Comparison of ENCODE assay signal across 21 cellular contexts in the genomic region with DNA sequence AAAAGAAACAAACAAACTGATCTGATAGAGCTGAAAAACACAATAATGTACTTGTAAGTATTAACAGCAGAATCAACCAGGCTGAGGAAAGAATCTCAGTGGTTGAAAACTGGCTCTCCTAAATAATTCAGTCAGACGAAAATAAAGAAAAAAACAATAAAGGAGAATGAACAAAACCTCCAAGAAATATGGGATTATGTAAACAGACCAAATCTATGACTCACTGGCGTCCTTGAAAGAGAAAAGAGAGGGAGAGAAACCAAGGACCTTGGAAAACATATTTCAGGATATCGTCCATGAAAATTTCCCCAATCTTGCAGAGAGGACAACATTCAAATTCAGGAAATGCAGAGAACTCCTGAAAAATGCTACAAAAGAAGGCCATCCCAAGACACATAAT.
"Had no signal": no experiment of that assay in that cellular context is flagged by ENCODE, and none has a peak within 500 bp of the region (broad histone marks: within the 10 kb centered on the region; RNA-seq: fewer than 3 reads in every experiment).

No MANE protein-coding gene starts in this region.

- H3K27ac Mint-ChIP-seq: activated naive CD4-positive, alpha-beta T cell treated with anti-CD3 and anti-CD28 coated beads for 36 hours; activated naive CD8-positive, alpha-beta T cell treated with anti-CD3 and anti-CD28 coated beads, Interleukin-2, amount 50 U/mL, for 24 hours; activated T-helper 2 cell treated with anti-CD3 and anti-CD28 coated beads, Interferon-gamma antibody, Interleukin-2, Interleukin-4, amounts not matched to agents 10 μg/mL and 5 μg/mL and 100 μg/mL, durations not matched to agents 14 hours and 24 hours and 36 hours; naive thymus-derived CD8-positive, alpha-beta T cell had no signal

- H3K27ac ChIP-seq: coronary artery, epithelial cell of prostate, neutrophil had no signal

- H3K36me3 ChIP-seq: neutrophil had no signal

- H3K4me3 Mint-ChIP-seq: activated naive CD4-positive, alpha-beta T cell treated with anti-CD3 and anti-CD28 coated beads for 36 hours; activated naive CD8-positive, alpha-beta T cell treated with anti-CD3 and anti-CD28 coated beads, Interleukin-2, amount 50 U/mL, for 24 hours; naive thymus-derived CD8-positive, alpha-beta T cell had no signal

- H3K27me3 Mint-ChIP-seq: activated naive CD8-positive, alpha-beta T cell treated with anti-CD3 and anti-CD28 coated beads, Interleukin-2, amount 50 U/mL, for 24 hours had no signal

- H3K4me3 ChIP-seq: coronary artery, mucosa of descending colon had no signal

- DNase-seq: activated naive CD4-positive, alpha-beta T cell treated with anti-CD3 and anti-CD28 coated beads for 36 hours; activated naive CD8-positive, alpha-beta T cell treated with anti-CD3 and anti-CD28 coated beads, Interleukin-2, amount 50 U/mL, for 24 hours; activated T-cell treated with anti-CD3 and anti-CD28 coated beads for 4 hours; central memory CD4-positive, alpha-beta T cell; effector CD4-positive, alpha-beta T cell; hippocampal formation; mucosa of descending colon; naive thymus-derived CD8-positive, alpha-beta T cell; posterior cingulate gyrus; retina; stimulated activated CD4-positive, alpha-beta T cell treated with anti-CD3 and anti-CD28 coated beads, Interleukin-2, amount 100 ng/mL, for 48 hours; stimulated activated naive CD4-positive, alpha-beta T cell; T-helper 1 cell; T1000; trophoblast cell had no signal

- H3K27me3 ChIP-seq: neutrophil had no signal

- ATAC-seq: activated CD4-positive, CD25-positive, alpha-beta regulatory T cell treated with anti-CD3 and anti-CD28 coated beads, Interleukin-2, amount 50 U/mL, for 24 hours; activated naive CD8-positive, alpha-beta T cell treated with anti-CD3 and anti-CD28 coated beads, Interleukin-2, amount 50 U/mL, for 24 hours; left lobe of liver; mucosa of descending colon; naive thymus-derived CD8-positive, alpha-beta T cell had no signal

- H3K9me3 ChIP-seq: neutrophil had no signal
